8 cellular contexts compared by ENCODE assay signal in the genomic region with DNA sequence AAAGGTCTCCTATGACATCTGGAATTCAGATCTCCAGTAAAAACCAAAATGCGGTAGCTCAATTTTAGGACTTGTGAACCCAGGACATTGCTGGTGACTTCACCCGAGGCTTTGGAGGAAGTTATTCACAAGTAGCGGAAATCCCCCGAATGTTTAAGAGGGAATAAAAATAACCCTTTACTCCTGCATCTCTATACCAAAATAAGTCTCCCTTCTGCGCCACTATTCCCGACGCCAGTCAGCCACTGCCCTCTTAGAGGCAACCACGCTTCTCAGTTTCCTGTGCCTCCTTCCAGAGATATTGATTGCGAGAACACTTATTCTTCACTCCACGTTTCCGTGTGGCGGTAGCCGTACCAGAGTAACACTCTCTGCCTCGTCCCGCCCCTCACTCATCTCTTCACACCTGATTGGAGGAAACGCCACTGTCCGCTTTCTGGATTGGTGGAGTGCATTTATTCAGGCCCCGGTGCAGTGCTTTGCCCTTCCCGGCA. TPM values are rescaled to one million over a fixed set of nuclear protein-coding genes. Genes with fewer than 3 reads are reported as not detected.
DNase-seq lines count a peak whose midpoint lies in the region; ATAC-seq, FAIRE-seq and TF ChIP-seq lines count a peak whose summit lies in the region.

No MANE protein-coding gene starts in this region.

- peak overlapping the region; percentile 98 for H3K4me3 Mint-ChIP-seq in memory B cell
- H3K4me3 Mint-ChIP-seq in endothelial cell (ENCODE audit: unreplicated experiment), result no peak overlapping the region

- H3K9me3 ChIP-seq in subcutaneous abdominal adipose tissue (ENCODE audit: control insufficient read depth in 5 of 5, low read length in 5 of 5), result peaks cover 0 to 6% (median 5%) of the 10 kb centered on the region in 5 donors

- peaks cover 0 to 19% (median 12%) of the 10 kb centered on the region in 5 donors for H3K4me1 ChIP-seq in subcutaneous abdominal adipose tissue (ENCODE audit: control insufficient read depth in 5 of 5, insufficient read depth in 5 of 5, low read length in 5 of 5)

- peak; percentile 95 for ATAC-seq in memory B cell (ENCODE audit: low read depth)

- H3K27ac ChIP-seq in subcutaneous abdominal adipose tissue (ENCODE audit: low read depth, low read length), result peak overlapping the region; percentile 20

- H3K4me3 ChIP-seq in GM12875 (ENCODE audit: low read depth, low read length) (peak overlapping the region; percentile 25), H7 (ENCODE audit: insufficient read depth, low read depth, low read length) (no peak overlapping the region), subcutaneous abdominal adipose tissue (ENCODE audit: low read depth in 1 of 5, low read length in 5 of 5) (peak overlapping the region in 4 of 5 donors; percentile 41 to 51 (median 47))

- no peak for FAIRE-seq in HTR-8/SVneo (lab: Jason Lieb, UNC)

- peak overlapping the region in 2 of 5 donors; percentile 0 to 26 for H3K9ac ChIP-seq in subcutaneous abdominal adipose tissue (ENCODE audit: low read length in 5 of 5)

- TF ChIP-seq CTCF in GM12875 (IDR thresholded peaks at IDR 0.05; ENCODE audit: borderline replicate concordance, insufficient read depth, low read depth, low read length), result no peak
- TF ChIP-seq CTCF in endothelial cell (IDR thresholded peaks at IDR 0.05; ENCODE audit: unreplicated experiment), result no peak

- H3K36me3 ChIP-seq in H7 (replicated peaks; ENCODE audit: control insufficient read depth, insufficient read depth, low read length) (no peaks in the 10 kb centered on the region; the same call in 1 of the 2 replicates), subcutaneous abdominal adipose tissue (ENCODE audit: control insufficient read depth in 5 of 5, insufficient read depth in 5 of 5, low read length in 5 of 5) (no peaks in the 10 kb centered on the region)

- H3K36me3 Mint-ChIP-seq in memory B cell (peaks cover 4% of the 10 kb centered on the region), endothelial cell (ENCODE audit: low read depth, unreplicated experiment) (peaks cover 7% of the 10 kb centered on the region)

- H3K9me3 Mint-ChIP-seq in memory B cell (peaks cover 9% of the 10 kb centered on the region), endothelial cell (ENCODE audit: unreplicated experiment) (peaks cover 5% of the 10 kb centered on the region)

- H3K27ac Mint-ChIP-seq in memory B cell (peak overlapping the region; percentile 92), endothelial cell (ENCODE audit: unreplicated experiment) (no peak overlapping the region)

- H3K4me1 Mint-ChIP-seq in memory B cell (peaks cover 14% of the 10 kb centered on the region), endothelial cell (ENCODE audit: unreplicated experiment) (no peaks in the 10 kb centered on the region)

- H3K27me3 Mint-ChIP-seq in memory B cell, result no peaks in the 10 kb centered on the region
- no peaks in the 10 kb centered on the region for H3K27me3 Mint-ChIP-seq in endothelial cell (ENCODE audit: unreplicated experiment)

- DNase-seq in H7, result peak; percentile 89
- peak; percentile 51 for DNase-seq in OCI-M1 (lab: John Stamatoyannopoulos, UW)
- DNase-seq in activated naive CD4-positive, alpha-beta T cell treated with Interleukin-2 at 50 U/mL for 16 hours, result peak; percentile 53
- DNase-seq in memory B cell (ENCODE audit: low spot score in 2 of 2), result peak; percentile 67 to 71
- DNase-seq in HTR-8/SVneo (ENCODE audit: insufficient read length, low spot score), result no peak
- DNase-seq in endothelial cell (ENCODE audit: low spot score), result no peak

- H3K27me3 ChIP-seq in H7 (ENCODE audit: control insufficient read depth, insufficient read depth, low read length) (no peaks in the 10 kb centered on the region), subcutaneous abdominal adipose tissue (ENCODE audit: control insufficient read depth in 5 of 5, insufficient read depth in 4 of 5, low read length in 5 of 5) (no peaks in the 10 kb centered on the region)

RNA-seq across cellular contexts. Expression of a gene that starts 27.4 kb away (rescaled TPM):
- 7.1 and 8.1 TPM in 2 replicates for total RNA-seq in H7 (2014; rRNA removed; shearing (Covaris generic))
- total RNA-seq in endothelial cell (ENCODE audit: unreplicated experiment), result 8.6 TPM

Comparison
In these comparisons a context has a peak if more than half of its experiments do, and no peak if none do; other contexts are left out.
1. DNase-seq: peak in H7 (single experiment), OCI-M1 (single experiment), activated naive CD4-positive, alpha-beta T cell treated with Interleukin-2 at 50 U/mL for 16 hours (single experiment) and memory B cell (2 of 2); none in HTR-8/SVneo (single experiment) and endothelial cell (single experiment).